8 cellular contexts compared by ENCODE assay signal in the genomic region with DNA sequence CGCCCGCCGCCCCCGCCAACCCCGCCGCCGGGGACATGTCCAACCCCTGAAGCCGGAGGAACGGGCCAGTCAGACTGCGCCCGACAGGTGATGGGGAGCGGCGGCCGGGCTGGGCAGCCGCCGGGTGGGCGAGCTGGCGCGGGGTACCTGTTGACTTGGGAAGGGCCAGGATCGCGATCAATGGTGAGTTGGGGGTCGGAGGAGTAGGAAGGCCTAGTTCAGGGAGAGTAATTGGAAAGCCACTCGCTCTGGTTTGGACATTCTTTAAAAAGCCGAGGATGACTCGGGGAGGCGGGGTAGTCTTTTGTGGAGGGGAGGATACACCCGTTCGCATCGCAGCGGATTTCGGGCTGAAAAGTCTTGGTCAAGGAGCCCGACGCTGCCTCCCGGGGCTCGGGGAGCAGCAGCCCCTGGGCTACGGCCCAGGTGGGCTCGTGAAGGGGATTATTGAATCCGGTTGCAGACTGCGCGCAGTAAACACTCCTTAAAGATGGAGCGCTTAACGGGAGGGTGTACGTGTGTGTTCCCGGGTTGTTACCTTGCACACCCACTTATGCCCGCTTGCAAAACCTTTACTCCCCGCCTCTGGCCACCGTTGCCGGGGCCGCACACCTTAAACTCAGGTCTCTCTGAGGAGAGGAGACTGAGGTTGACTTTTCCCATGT.
DNase-seq lines count a peak whose midpoint lies in the region; ATAC-seq, FAIRE-seq and TF ChIP-seq lines count a peak whose summit lies in the region.

No MANE protein-coding gene starts in this region.

- peak overlapping the region; percentile 15; the same call in 1 of the 2 replicates for H4K91ac ChIP-seq in IMR-90 (ENCODE audit: insufficient read depth, low read depth, low read length)

- peak; percentile 56 for FAIRE-seq in GM19239 (lab: Jason Lieb, UNC)

- peak overlapping the region; percentile 94 for H3K4me2 ChIP-seq in IMR-90 (ENCODE audit: low read depth, low read length)

- H4K5ac ChIP-seq in IMR-90 (ENCODE audit: low read depth, low read length), result peak overlapping the region; percentile 71; the same call in 1 of the 2 replicates

- H4K8ac ChIP-seq in IMR-90 (ENCODE audit: low read depth in 2 of 2, low read length in 2 of 2), result peak overlapping the region; percentile 57 to 76; a peak in 3 of 4 replicates

- CTCF ChIA-PET in IMR-90 (lab: Yijun Ruan, JAX), result interaction anchor here (0.6 kb wide), 1 partner anchor 98 kb away, joined by 3 read pairs; no protein-coding TSS in a partner anchor

- intact Hi-C loops in IMR-90 (cut with micrococcal nuclease) (loop anchor here (1.0 to 10.0 kb wide), 3 partner anchors 79 to 124 kb away; a partner anchor contains a TSS), tibial artery (cut with DNase I; ENCODE audit: low total_unique reads) (no loop called here)

- H2AK5ac ChIP-seq in IMR-90 (ENCODE audit: low read depth, low read length), result no peak overlapping the region

- peaks cover 2 to 24% of the 10 kb centered on the region in 2 experiments for H3K79me1 ChIP-seq in IMR-90 (ENCODE audit: low read depth in 1 of 2, low read length in 2 of 2)

- H3K4ac ChIP-seq in IMR-90 (ENCODE audit: low read depth, low read length), result peak overlapping the region; percentile 58

- dilution Hi-C loops in IMR-90 (cut with HindIII; ENCODE audit: low sequenced_read_pairs, unreplicated experiment), result no loop called here

- H3K9me3 ChIP-seq in IMR-90 (ENCODE audit: control insufficient read depth, insufficient read depth, low read length) (no peaks in the 10 kb centered on the region), mucosa of rectum (ENCODE audit: control insufficient read depth in 2 of 2, low read length in 2 of 2) (no peaks in the 10 kb centered on the region), tibial artery (no peaks in the 10 kb centered on the region)

- H2BK20ac ChIP-seq in IMR-90 (ENCODE audit: low read depth, low read length), result no peak overlapping the region

- peaks cover 2% of the 10 kb centered on the region for H3K4me1 ChIP-seq in IMR-90 (ENCODE audit: control insufficient read depth, insufficient read depth, low read length)
- peaks cover 8 to 14% of the 10 kb centered on the region in 2 donors for H3K4me1 ChIP-seq in mucosa of rectum (ENCODE audit: control insufficient read depth in 2 of 2, insufficient read depth in 2 of 2, low read length in 2 of 2)
- peaks cover 0 to 11% (median 3%) of the 10 kb centered on the region in 4 donors for H3K4me1 ChIP-seq in tibial artery

- peak overlapping the region; percentile 84 for H3K14ac ChIP-seq in IMR-90 (replicated peaks; ENCODE audit: low read depth, low read length)

- H2AFZ ChIP-seq in IMR-90 (replicated peaks; ENCODE audit: low read length, poor library complexity), result peak overlapping the region; percentile 100

- peaks cover 3% of the 10 kb centered on the region; the same call in 1 of the 2 replicates for H4K20me1 ChIP-seq in IMR-90 (ENCODE audit: insufficient read depth, low read length)

- TF ChIP-seq RAD21 in IMR-90 (IDR thresholded peaks at IDR 0.05; ENCODE audit: low read length), result no peak

- H2BK120ac ChIP-seq in IMR-90 (ENCODE audit: low read depth, low read length), result peak overlapping the region; percentile 19; the same call in 1 of the 2 replicates

- 0 out of 2 replicates have a peak, but pooled peaks cover 2% of the 10 kb centered on the region for H3K9me1 ChIP-seq in IMR-90 (ENCODE audit: insufficient read depth, low read length)

- POLR2A ChIA-PET in IMR-90 (lab: Charles Lee; ENCODE audit: unreplicated experiment), result interaction anchor here (0.6 kb wide), 1 partner anchor 81 kb away, joined by 3 read pairs; no protein-coding TSS in a partner anchor

- 0 out of 3 replicates have a peak overlapping the region, but pooled peaks have one; percentile 42 for H2BK15ac ChIP-seq in IMR-90 (ENCODE audit: low read depth, low read length)

- 3% methylated on average over 7 of the region's 49 CpGs; no CpG with 5 or more reads in 1 of the 2 experiments for WGBS in IMR-90 (ENCODE audit: extremely low coverage in 2 of 2, insufficient read length in 1 of 2), 2 experiments

- no TSS peak for BruUV-seq in IMR-90 (replicated peaks; lab: Mats Ljungman, UMichigan)

- TF ChIP-seq CTCF in AG10803 (conservative IDR thresholded peaks at IDR 0.05; ENCODE audit: low read length), result no peak
- no peak for TF ChIP-seq CTCF in IMR-90 (conservative IDR thresholded peaks at IDR 0.05; ENCODE audit: low read depth, low read length)
- TF ChIP-seq CTCF in tibial artery (IDR thresholded peaks at IDR 0.05), result no peak

- DNase-seq in AG10803 (ENCODE audit: low read depth) (peak; percentile 9), GM19239 (ENCODE audit: insufficient read length, low spot score) (no peak), IMR-90 (peak; percentile 11), epithelial cell of prostate (ENCODE audit: low read depth, low spot score) (no peak), tibial artery (peak in 1 of 2 donors; percentile 32), NCI-H2029 treated with DMSO at 0.1 percent for 48 hours (lab: John Stamatoyannopoulos, UW) (no peak)
- peak; percentile 16 to 38 for DNase-seq in activated CD4-positive, alpha-beta T cell treated with anti-CD3 and anti-CD28 coated beads, Interleukin-2, amount 50 U/mL, for 48 hours

- H3K27me3 ChIP-seq in IMR-90 (ENCODE audit: control insufficient read depth, insufficient read depth, low read length), result no peaks in the 10 kb centered on the region
- no peaks in the 10 kb centered on the region for H3K27me3 ChIP-seq in mucosa of rectum (ENCODE audit: control insufficient read depth in 2 of 2, insufficient read depth in 2 of 2, low read length in 2 of 2)
- no peaks in the 10 kb centered on the region for H3K27me3 ChIP-seq in tibial artery

- peak overlapping the region; percentile 96 for H2BK5ac ChIP-seq in IMR-90 (ENCODE audit: low read depth, low read length, poor library complexity, severe bottlenecking)

- peak overlapping the region; percentile 82 for H3K4me3 ChIP-seq in AG10803 (ENCODE audit: low read length)
- peak overlapping the region; percentile 75 for H3K4me3 ChIP-seq in IMR-90 (ENCODE audit: insufficient read depth, low read depth, low read length)
- H3K4me3 ChIP-seq in mucosa of rectum (ENCODE audit: low read length in 2 of 2), result peak overlapping the region; percentile 85 to 87
- peak overlapping the region; percentile 90 to 94 for H3K4me3 ChIP-seq in tibial artery

- H3K36me3 ChIP-seq in IMR-90 (ENCODE audit: control insufficient read depth, insufficient read depth, low read length) (no peaks in the 10 kb centered on the region), mucosa of rectum (ENCODE audit: control insufficient read depth in 2 of 2, insufficient read depth in 2 of 2, low read length in 2 of 2) (no peaks in the 10 kb centered on the region), tibial artery (no peaks in the 10 kb centered on the region)

- in situ Hi-C loops in IMR-90 (cut with MboI; ENCODE audit: low sequenced_read_pairs), result no loop called here

- H3K27ac ChIP-seq in IMR-90 (ENCODE audit: insufficient read depth, low read length) (peak overlapping the region; percentile 73), epithelial cell of prostate (peak overlapping the region; percentile 84), mucosa of rectum (ENCODE audit: low read depth in 2 of 2, low read length in 2 of 2) (peak overlapping the region; percentile 94 to 97), tibial artery (peak overlapping the region; percentile 99)

- no peak overlapping the region for H3K18ac ChIP-seq in IMR-90 (ENCODE audit: low read depth, low read length)

- peak overlapping the region; percentile 70; the same call in 1 of the 2 replicates for H3K23ac ChIP-seq in IMR-90 (ENCODE audit: low read depth, low read length)

- H3K9ac ChIP-seq in IMR-90 (ENCODE audit: low read depth, low read length) (peak overlapping the region; percentile 91), mucosa of rectum (ENCODE audit: low read depth in 1 of 2, low read length in 2 of 2) (peak overlapping the region; percentile 74 to 84)

- TF ChIP-seq POLR2A in IMR-90 (IDR thresholded peaks at IDR 0.05; ENCODE audit: low read depth, low read length), result no peak

- peak overlapping the region; percentile 52; the same call in 1 of the 2 replicates for H3K56ac ChIP-seq in IMR-90 (ENCODE audit: extremely low read depth, insufficient read depth, low read length)

- ATAC-seq in IMR-90 (ENCODE audit: low read depth), result peak; percentile 7

- H2AK9ac ChIP-seq in IMR-90 (replicated peaks; ENCODE audit: low read depth, low read length, poor library complexity), result peak overlapping the region; percentile 88

TF ChIP-seq in IMR-90, 13 proteins besides CTCF, POLR2A, EP300 and RAD21:
- TF ChIP-seq SMC3 (IDR thresholded peaks at IDR 0.05; ENCODE audit: low read depth, low read length), result no peak
- no peak for TF ChIP-seq MXI1 (IDR thresholded peaks at IDR 0.05; ENCODE audit: borderline replicate concordance, low read depth, low read length)
- TF ChIP-seq FOS (IDR thresholded peaks at IDR 0.05; ENCODE audit: low read depth, low read length), result no peak
- TF ChIP-seq RCOR1 (IDR thresholded peaks at IDR 0.05; ENCODE audit: insufficient replicate concordance, low read length), result no peak
- no peak for TF ChIP-seq MAZ (IDR thresholded peaks at IDR 0.05; ENCODE audit: borderline replicate concordance, low read depth, low read length)
- no peak for TF ChIP-seq BHLHE40 (IDR thresholded peaks at IDR 0.05; ENCODE audit: low read depth, low read length)
- TF ChIP-seq NFE2L2 (IDR thresholded peaks at IDR 0.05; ENCODE audit: low read depth, low read length), result no peak
- no peak for TF ChIP-seq MAFK (IDR thresholded peaks at IDR 0.05; ENCODE audit: low read depth, low read length)
TF ChIP-seq in IMR-90: peak in this region for 0.

Comparison
In these comparisons a context has a peak if more than half of its experiments do, and no peak if none do; other contexts are left out.
1. DNase-seq: peak in AG10803 (single experiment), IMR-90 (single experiment) and activated CD4-positive, alpha-beta T cell treated with anti-CD3 and anti-CD28 coated beads, Interleukin-2, amount 50 U/mL, for 48 hours (2 of 2); none in GM19239 (single experiment), epithelial cell of prostate (single experiment) and NCI-H2029 treated with DMSO at 0.1 percent for 48 hours (single experiment).
2. Peak in every context shown above with its lines, with median percentiles within 50 percentile points of each other: H3K4me3 ChIP-seq and H3K27ac ChIP-seq.